8 cellular contexts compared by ENCODE assay signal in genomic region chr16:4372315-4372577, GRCh38. TPM values are rescaled to one million over a fixed set of nuclear protein-coding genes. Genes with fewer than 3 reads are reported as not detected.
DNase-seq lines count a peak whose midpoint lies in the region; ATAC-seq and TF ChIP-seq lines count a peak whose summit lies in the region.

No MANE protein-coding gene starts in this region.

- no peak for TF ChIP-seq CTCF in ascending aorta (IDR thresholded peaks at IDR 0.05)
- TF ChIP-seq CTCF in left lung (IDR thresholded peaks at IDR 0.05): no peak
- TF ChIP-seq CTCF in suprapubic skin (IDR thresholded peaks at IDR 0.05): no peak

- H3K36me3 ChIP-seq in ascending aorta: no peaks in the 10 kb centered on the region
- H3K36me3 ChIP-seq in left lung: peaks cover 0 to 13% of the 10 kb centered on the region in 2 donors
- H3K36me3 ChIP-seq in suprapubic skin: no peaks in the 10 kb centered on the region

- H3K4me3 Mint-ChIP-seq in T-helper 1 cell treated with Interleukin-12 subunit alpha and Interleukin-12 subunit beta and Interleukin-4 antibody, amounts not matched to agents 30 μg/mL and 1 μg/mL, for 36 hours: peak overlapping the region; percentile 34

- H3K27me3 Mint-ChIP-seq in T-helper 1 cell treated with Interleukin-12 subunit alpha and Interleukin-12 subunit beta and Interleukin-4 antibody, amounts not matched to agents 30 μg/mL and 1 μg/mL, for 36 hours (ENCODE audit: low read depth): no peaks in the 10 kb centered on the region

- no peaks in the 10 kb centered on the region for H3K9me3 ChIP-seq in ascending aorta
- no peaks in the 10 kb centered on the region for H3K9me3 ChIP-seq in left lung
- no peaks in the 10 kb centered on the region for H3K9me3 ChIP-seq in suprapubic skin

- no peaks in the 10 kb centered on the region for H3K36me3 Mint-ChIP-seq in T-helper 1 cell treated with Interleukin-12 subunit alpha and Interleukin-12 subunit beta and Interleukin-4 antibody, amounts not matched to agents 30 μg/mL and 1 μg/mL, for 36 hours (ENCODE audit: low read depth)

- DNase-seq in T-helper 1 cell (no peak), ascending aorta (ENCODE audit: low spot score in 2 of 2) (no peak), left lung (no peak), suprapubic skin (ENCODE audit: low spot score in 2 of 2) (no peak), OCI-M2 (lab: John Stamatoyannopoulos, UW; ENCODE audit: unreplicated experiment) (no peak), SIG-M5 treated with dmso at 0.1 percent for 504 hours (lab: John Stamatoyannopoulos, UW; ENCODE audit: unreplicated experiment) (no peak)
- DNase-seq in effector CD8-positive, alpha-beta T cell (lab: John Stamatoyannopoulos, UW): no peak

- no peak overlapping the region for H3K27ac Mint-ChIP-seq in T-helper 1 cell treated with Interleukin-12 subunit alpha and Interleukin-12 subunit beta and Interleukin-4 antibody, amounts not matched to agents 30 μg/mL and 1 μg/mL, for 36 hours

- no peak for TF ChIP-seq POLR2A in suprapubic skin (IDR thresholded peaks at IDR 0.05)

- intact Hi-C loops in ascending aorta (cut with DNase I): no loop called here
- intact Hi-C loops in left lung (cut with DNase I): no loop called here

- WGBS in suprapubic skin: 20% methylated on average over 1 of the region's 6 CpGs

- H3K4me1 ChIP-seq in ascending aorta (peaks cover 24 to 60% of the 10 kb centered on the region in 2 donors), left lung (peaks cover 58 to 85% of the 10 kb centered on the region in 2 donors), suprapubic skin (peaks cover 91% of the 10 kb centered on the region)

- H3K27me3 ChIP-seq in ascending aorta (no peaks in the 10 kb centered on the region), left lung (no peaks in the 10 kb centered on the region), suprapubic skin (no peaks in the 10 kb centered on the region)

- H3K27ac ChIP-seq in ascending aorta: peak overlapping the region; percentile 94 to 99
- H3K27ac ChIP-seq in left lung: peak overlapping the region; percentile 53 to 90
- H3K27ac ChIP-seq in suprapubic skin: peak overlapping the region; percentile 87

- no peak for TF ChIP-seq EP300 in suprapubic skin (IDR thresholded peaks at IDR 0.05)

- no peaks in the 10 kb centered on the region for H3K9me3 Mint-ChIP-seq in T-helper 1 cell treated with Interleukin-12 subunit alpha and Interleukin-12 subunit beta and Interleukin-4 antibody, amounts not matched to agents 30 μg/mL and 1 μg/mL, for 36 hours

- peaks cover 4% of the 10 kb centered on the region for H3K4me1 Mint-ChIP-seq in T-helper 1 cell treated with Interleukin-12 subunit alpha and Interleukin-12 subunit beta and Interleukin-4 antibody, amounts not matched to agents 30 μg/mL and 1 μg/mL, for 36 hours (ENCODE audit: low read depth)

- H3K4me3 ChIP-seq in ascending aorta (peak overlapping the region; percentile 64 to 81), left lung (peak overlapping the region; percentile 50 to 60), suprapubic skin (peak overlapping the region; percentile 86)

- ATAC-seq in left lung: no peak

RNA-seq across cellular contexts. Expression of gene VASN, which starts 0.6 kb away (rescaled TPM):
- total RNA-seq in ascending aorta (218 TPM), left lung (10 to 100 TPM; 24.5 to 28.3 TPM), suprapubic skin (10 to 100 TPM; 10.8 to 23.3 (median 22.3) TPM)

RNA-seq across cellular contexts. Expression of gene PAM16, which starts 21.1 kb away (rescaled TPM):
- total RNA-seq in ascending aorta: 26.6 TPM
- total RNA-seq in left lung: 10 to 100 TPM; 26.2 to 44.6 TPM
- 10 to 100 TPM; 23.8 to 54.7 (median 46.1) TPM for total RNA-seq in suprapubic skin

RNA-seq across cellular contexts. Expression of gene CORO7, which starts 44.1 kb away (rescaled TPM):
- 41.9 TPM for total RNA-seq in ascending aorta
- 10 to 100 TPM; 36.3 to 81.7 TPM for total RNA-seq in left lung
- total RNA-seq in suprapubic skin: 10 to 100 TPM; 18.8 to 29.6 (median 25.7) TPM

RNA-seq across cellular contexts. Expression of gene DNAJA3, which starts 53.4 kb away (rescaled TPM):
- total RNA-seq in ascending aorta (40.7 TPM), left lung (10 to 100 TPM; 29.6 to 53.5 TPM), suprapubic skin (10 to 100 TPM; 41.1 to 70.9 (median 48.7) TPM)

RNA-seq across cellular contexts. Expression of gene GLIS2, which starts 56.4 kb away (rescaled TPM):
- total RNA-seq in ascending aorta (16.8 TPM), left lung (10 to 100 TPM; 28.9 to 31.0 TPM), suprapubic skin (1 to 10 TPM; 1.1 to 3.1 (median 2.3) TPM)
